In the genomic region with DNA sequence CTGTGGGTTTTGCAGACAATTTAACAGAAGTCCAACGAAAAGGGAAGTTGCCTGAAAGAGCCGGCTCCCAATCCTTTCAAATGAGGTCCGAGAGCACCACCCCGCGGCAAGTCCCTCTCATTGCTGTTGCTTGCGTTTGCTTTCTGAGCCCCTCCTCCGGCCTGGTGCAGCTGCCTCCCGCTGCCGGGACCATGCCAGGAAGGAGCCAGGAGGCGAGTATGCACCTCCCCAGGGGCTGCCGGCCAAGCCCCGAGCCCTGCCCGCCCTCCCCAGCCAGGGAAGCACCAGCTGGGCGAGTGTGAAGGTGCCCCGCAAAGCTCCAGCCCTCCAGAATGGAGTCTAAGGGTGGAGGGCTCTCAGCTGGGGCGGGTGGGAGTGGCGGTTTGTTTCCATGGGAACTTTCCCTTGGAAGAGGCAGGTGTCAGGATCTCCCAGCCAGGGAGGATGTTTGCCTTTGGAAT, we compare ENCODE assay signal across 8 cellular contexts. TPM values are rescaled to one million over a fixed set of nuclear protein-coding genes. Genes with fewer than 3 reads are reported as not detected.
DNase-seq lines count a peak whose midpoint lies in the region; ATAC-seq, FAIRE-seq and TF ChIP-seq lines count a peak whose summit lies in the region.

No MANE protein-coding gene starts in this region.

- H3K4me1 ChIP-seq in endodermal cell (ENCODE audit: control insufficient read depth, insufficient read depth, low read length), result no peaks in the 10 kb centered on the region

- no peaks in the 10 kb centered on the region for H3K36me3 ChIP-seq in endodermal cell (ENCODE audit: control insufficient read depth, insufficient read depth, low read length)

- no peak for FAIRE-seq in GM18507 (lab: Jason Lieb, UNC)

- H3K4me1 Mint-ChIP-seq in endodermal cell (no peaks in the 10 kb centered on the region), mesothelial cell of epicardium (peaks cover 3% of the 10 kb centered on the region)
- peaks cover 7% of the 10 kb centered on the region for H3K4me1 Mint-ChIP-seq in stimulated activated memory B cell treated with anti-CD40 and anti-IgM and Interleukin-4, amounts not matched to agents 10 μg/mL and 1 μg/mL and 100 μg/mL, for 72 hours

- peak; percentile 74 for ATAC-seq in HG03378 (IDR thresholded peaks at IDR 0.05; ENCODE audit: unreplicated experiment)
- ATAC-seq in stimulated activated memory B cell treated with anti-CD40 and anti-IgM and Interleukin-4, amounts not matched to agents 10 μg/mL and 1 μg/mL and 100 μg/mL, for 72 hours, result peak; percentile 52

- H3K4me3 Mint-ChIP-seq in endodermal cell (no peak overlapping the region), mesothelial cell of epicardium (no peak overlapping the region)
- H3K4me3 Mint-ChIP-seq in stimulated activated memory B cell treated with anti-CD40 and anti-IgM and Interleukin-4, amounts not matched to agents 10 μg/mL and 1 μg/mL and 100 μg/mL, for 72 hours, result no peak overlapping the region

- no peak overlapping the region for H3K27ac ChIP-seq in endodermal cell (ENCODE audit: low read depth, low read length)

- H3K27me3 Mint-ChIP-seq in endodermal cell (ENCODE audit: insufficient read depth) (peaks cover 6% of the 10 kb centered on the region), mesothelial cell of epicardium (ENCODE audit: low read depth) (peaks cover 28% of the 10 kb centered on the region)
- H3K27me3 Mint-ChIP-seq in stimulated activated memory B cell treated with anti-CD40 and anti-IgM and Interleukin-4, amounts not matched to agents 10 μg/mL and 1 μg/mL and 100 μg/mL, for 72 hours, result peaks cover 56% of the 10 kb centered on the region

- H3K9me3 Mint-ChIP-seq in endodermal cell, result peaks cover 12% of the 10 kb centered on the region
- H3K9me3 Mint-ChIP-seq in mesothelial cell of epicardium, result peaks cover 3% of the 10 kb centered on the region
- peaks cover 2% of the 10 kb centered on the region for H3K9me3 Mint-ChIP-seq in stimulated activated memory B cell treated with anti-CD40 and anti-IgM and Interleukin-4, amounts not matched to agents 10 μg/mL and 1 μg/mL and 100 μg/mL, for 72 hours

- H3K36me3 Mint-ChIP-seq in endodermal cell (ENCODE audit: low read depth) (no peaks in the 10 kb centered on the region), mesothelial cell of epicardium (no peaks in the 10 kb centered on the region)
- no peaks in the 10 kb centered on the region for H3K36me3 Mint-ChIP-seq in stimulated activated memory B cell treated with anti-CD40 and anti-IgM and Interleukin-4, amounts not matched to agents 10 μg/mL and 1 μg/mL and 100 μg/mL, for 72 hours

- no peak overlapping the region for H3K4me3 ChIP-seq in endodermal cell (ENCODE audit: low read length)

- no peaks in the 10 kb centered on the region for H3K27me3 ChIP-seq in endodermal cell (ENCODE audit: control insufficient read depth, insufficient read depth, low read length, poor library complexity, severe bottlenecking)

- no peaks in the 10 kb centered on the region for H3K9me3 ChIP-seq in endodermal cell (ENCODE audit: control insufficient read depth, low read length)

- 7 to 17% methylated on average over 6 to 17 of the region's 17 CpGs for WGBS in endodermal cell (ENCODE audit: insufficient coverage in 1 of 2, insufficient read length in 1 of 2), 2 experiments

- peak; percentile 85 for DNase-seq in AG08395 (ENCODE audit: low spot score)
- DNase-seq in GM18507 (ENCODE audit: extremely low spot score, insufficient read length, low read depth), result peak; percentile 52
- DNase-seq in NCI-H446 treated with DMSO at 0.1 percent for 48 hours (lab: John Stamatoyannopoulos, UW), result peak; percentile 25
- peak; percentile 20 to 43 for DNase-seq in activated CD4-positive, alpha-beta T cell treated with anti-CD3 and anti-CD28 coated beads for 4 hours
- DNase-seq in endodermal cell, result peak; percentile 97
- DNase-seq in mesothelial cell of epicardium (ENCODE audit: low spot score in 2 of 2, unreplicated experiment in 2 of 2), result peak; percentile 76 to 89

- no peak overlapping the region for H3K9ac ChIP-seq in endodermal cell (ENCODE audit: extremely low read depth, low read length, poor library complexity, severe bottlenecking)

- no peak overlapping the region for H3K27ac Mint-ChIP-seq in endodermal cell
- H3K27ac Mint-ChIP-seq in mesothelial cell of epicardium, result no peak overlapping the region
- H3K27ac Mint-ChIP-seq in stimulated activated memory B cell treated with anti-CD40 and anti-IgM and Interleukin-4, amounts not matched to agents 10 μg/mL and 1 μg/mL and 100 μg/mL, for 72 hours, result no peak overlapping the region

- TF ChIP-seq CTCF in endodermal cell (conservative IDR thresholded peaks at IDR 0.05), result peak; percentile 89
- peak; percentile 71 for TF ChIP-seq CTCF in mesothelial cell of epicardium (IDR thresholded peaks at IDR 0.05; ENCODE audit: unreplicated experiment)

RNA-seq across cellular contexts. Expression of a gene that starts 25.8 kb away (rescaled TPM):
- total RNA-seq in endodermal cell, result 10 to 100 TPM; 35.5 to 37.5 TPM
- 36.0 TPM for polyA plus RNA-seq in endodermal cell (2013, experiment 1 of 2)
- 35.4 TPM for polyA plus RNA-seq in endodermal cell (2013, experiment 2 of 2)
- total RNA-seq in mesothelial cell of epicardium, result 32.9 to 34.0 TPM (median 33.3 TPM) in 3 replicates

Comparison
In these comparisons a context has a peak if more than half of its experiments do, and no peak if none do; other contexts are left out.
1. DNase-seq: peak in every context shown above with its lines; median percentile 97 in endodermal cell; 85 in AG08395; 82 in mesothelial cell of epicardium; 52 in GM18507; 32 in activated CD4-positive, alpha-beta T cell treated with anti-CD3 and anti-CD28 coated beads for 4 hours; 25 in NCI-H446 treated with DMSO at 0.1 percent for 48 hours.